ENCODE assay signal across 15 cellular contexts in the genomic region with DNA sequence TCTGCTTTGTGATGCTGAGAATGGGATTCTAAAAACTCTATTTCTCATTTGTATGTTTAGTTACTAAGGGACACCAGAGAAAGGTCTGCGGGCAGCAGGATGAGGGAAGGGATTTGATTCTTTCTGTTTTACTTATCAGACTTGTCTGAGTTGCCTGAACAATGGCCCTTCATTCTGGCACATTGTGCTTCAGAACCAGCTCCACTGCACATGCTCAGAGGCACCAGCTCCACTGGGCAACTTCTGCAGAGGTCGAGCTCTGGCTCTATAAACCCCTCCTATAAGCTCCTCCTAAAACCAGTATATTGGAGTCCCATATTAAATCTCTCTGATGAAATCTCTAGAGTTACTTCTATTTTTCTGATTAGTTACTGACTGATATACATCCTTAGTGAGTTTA.
"Had no signal": no experiment of that assay in that cellular context is flagged by ENCODE, and none has a peak within 500 bp of the region (broad histone marks: within the 10 kb centered on the region; RNA-seq: fewer than 3 reads in every experiment).

No MANE protein-coding gene starts in this region.

- H3K27ac ChIP-seq: esophagus squamous epithelium, gastroesophageal sphincter, hepatocyte, pancreas, psoas muscle had no signal

- H3K36me3 ChIP-seq: esophagus squamous epithelium, gastroesophageal sphincter, pancreas had no signal

- H2AFZ ChIP-seq: hepatocyte had no signal

- H3K27me3 ChIP-seq: esophagus squamous epithelium, gastroesophageal sphincter, hepatocyte, pancreas had no signal

- H3K4me3 ChIP-seq: esophagus squamous epithelium, gastroesophageal sphincter, hepatocyte, mucosa of descending colon, pancreas, psoas muscle had no signal

- H3K9me3 ChIP-seq: esophagus squamous epithelium, gastroesophageal sphincter, mucosa of descending colon, pancreas, psoas muscle had no signal

- DNase-seq: esophagus squamous epithelium; foreskin fibroblast; kidney glomerular epithelial cell; mucosa of descending colon; naive thymus-derived CD8-positive, alpha-beta T cell; occipital lobe; pancreas; psoas muscle; stimulated activated CD4-positive, alpha-beta T cell treated with anti-CD3 and anti-CD28 coated beads, Interleukin-2, amount 100 ng/mL, for 24 hours; stimulated activated CD4-positive, alpha-beta T cell treated with anti-CD3 and anti-CD28 coated beads, Interleukin-4, amount 100 ng/mL, for 4 hours; stimulated activated naive B cell treated with anti-CD40 and anti-IgM and Interleukin-4, amounts not matched to agents 10 μg/mL and 1 μg/mL and 100 μg/mL, for 72 hours; stimulated activated naive CD8-positive, alpha-beta T cell treated with anti-CD3 and anti-CD28 coated beads, Interleukin-15, amount 100 ng/mL, for 72 hours; trophoblast cell had no signal

- H3K4me1 ChIP-seq: esophagus squamous epithelium, gastroesophageal sphincter, pancreas, psoas muscle had no signal
